Comparison of ENCODE assay signal across 15 cellular contexts in the genomic region with DNA sequence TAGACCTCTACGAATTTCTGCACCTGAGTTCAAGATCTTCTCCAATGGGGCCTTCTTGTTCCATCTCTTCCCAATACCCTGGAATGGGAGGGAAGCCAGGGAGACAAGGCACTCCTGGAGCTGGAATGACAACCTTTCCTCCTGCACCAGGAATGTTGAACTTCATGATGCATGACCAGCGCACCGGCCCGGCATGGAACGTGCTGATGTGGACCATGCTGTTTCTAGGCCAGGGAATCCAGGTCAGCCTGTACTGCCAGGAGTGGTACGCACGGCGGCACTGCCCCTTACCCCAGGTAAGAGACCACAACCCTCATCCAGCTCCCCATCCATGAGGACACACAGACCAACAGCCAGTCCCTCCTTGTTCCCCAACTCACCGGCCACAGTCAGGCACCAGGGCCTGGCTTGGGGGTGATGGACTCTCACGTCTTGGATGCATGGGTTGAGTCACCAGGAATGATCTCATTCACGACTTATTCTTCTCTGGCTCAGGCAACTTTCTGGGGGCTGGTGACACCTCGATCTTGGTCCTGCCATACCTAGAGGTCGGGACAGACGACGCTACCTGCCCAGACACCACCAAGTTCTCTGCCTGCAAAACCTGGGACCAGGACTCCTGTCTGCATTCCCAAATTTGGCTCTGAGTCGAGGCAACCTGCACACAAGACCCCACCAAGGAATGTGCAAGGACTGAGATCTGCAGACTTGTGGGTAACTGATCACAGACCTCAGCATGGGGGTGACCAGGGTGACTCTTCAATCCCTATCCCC. TPM values are rescaled to one million over a fixed set of nuclear protein-coding genes. Genes with fewer than 3 reads are reported as not detected.
DNase-seq lines count a peak whose midpoint lies in the region; ATAC-seq and TF ChIP-seq lines count a peak whose summit lies in the region.
"Had no signal": no experiment of that assay in that cellular context is flagged by ENCODE, and none has a peak within 500 bp of the region (broad histone marks: within the 10 kb centered on the region; RNA-seq: fewer than 3 reads in every experiment).

No MANE protein-coding gene starts in this region.

- POLR2A ChIA-PET in CD8-positive, alpha-beta T cell (lab: Charles Lee), result no interaction called here

- H3K27ac ChIP-seq in SK-N-MC (peak overlapping the region; percentile 67), upper lobe of right lung (no peak overlapping the region)
- no peak overlapping the region for H3K27ac ChIP-seq in CD8-positive, alpha-beta T cell (ENCODE audit: low read depth, low read length)

- no peaks in the 10 kb centered on the region for H3K27me3 ChIP-seq in upper lobe of right lung
- no peaks in the 10 kb centered on the region for H3K27me3 ChIP-seq in CD8-positive, alpha-beta T cell (ENCODE audit: insufficient read depth, low read length)

- H3K4me1 ChIP-seq in upper lobe of right lung, result no peaks in the 10 kb centered on the region
- H3K4me1 ChIP-seq in CD8-positive, alpha-beta T cell (ENCODE audit: insufficient read depth, low read length), result no peaks in the 10 kb centered on the region

- TF ChIP-seq CTCF in foreskin fibroblast (IDR thresholded peaks at IDR 0.05; ENCODE audit: low read depth, low read length) (no peak), upper lobe of right lung (IDR thresholded peaks at IDR 0.05) (no peak)
- TF ChIP-seq CTCF in CD8-positive, alpha-beta T cell (IDR thresholded peaks at IDR 0.05), result no peak

- H3K4me1 Mint-ChIP-seq in activated CD8-positive, alpha-beta memory T cell treated with anti-CD3 and anti-CD28 coated beads, Interleukin-2, amount 10 ng/mL, durations not matched to agents 7 days and 5 days, result no peaks in the 10 kb centered on the region
- no peaks in the 10 kb centered on the region for H3K4me1 Mint-ChIP-seq in CD8-positive, alpha-beta T cell (ENCODE audit: low read depth)

- CTCF ChIA-PET in activated CD8-positive, alpha-beta memory T cell treated with anti-CD3 and anti-CD28 coated beads, Interleukin-2, amount 10 ng/mL, durations not matched to agents 7 days and 5 days (lab: Charles Lee), result interaction anchor here (1.3 kb wide), 1 partner anchor 36 kb away, joined by 3 read pairs; no protein-coding TSS in a partner anchor
- CTCF ChIA-PET in CD8-positive, alpha-beta T cell (lab: Charles Lee), result no interaction called here

- DNase-seq in activated CD8-positive, alpha-beta memory T cell treated with anti-CD3 and anti-CD28 coated beads for 24 hours, result peak; percentile 52
- no peak for DNase-seq in activated CD8-positive, alpha-beta memory T cell treated with anti-CD3 and anti-CD28 coated beads, Interleukin-2, amount 10 ng/mL, durations not matched to agents 7 days and 5 days
- no peak for DNase-seq in SK-N-MC (ENCODE audit: low read depth, low spot score)
- peak; percentile 25 to 67 for DNase-seq in foreskin fibroblast
- DNase-seq in upper lobe of right lung, result no peak
- no peak for DNase-seq in HT-29 (ENCODE audit: low spot score)
- DNase-seq in CD8-positive, alpha-beta T cell, result no peak
- DNase-seq: activated CD4-positive, alpha-beta T cell treated with anti-CD3 and anti-CD28 coated beads for 4 hours; activated T-cell treated with anti-CD3 and anti-CD28 coated beads, Interleukin-2, amount 50 U/mL, for 72 hours; amniotic stem cell; NCI-H1436 treated with DMSO at 0.1 percent for 48 hours; NCI-H510A; T-helper 17 cell had no signal

- H3K9me3 ChIP-seq in SK-N-MC (ENCODE audit: low read depth, low read length), result no peaks in the 10 kb centered on the region
- H3K9me3 ChIP-seq in upper lobe of right lung, result no peaks in the 10 kb centered on the region
- H3K9me3 ChIP-seq in CD8-positive, alpha-beta T cell (ENCODE audit: low read length), result no peaks in the 10 kb centered on the region

- no peaks in the 10 kb centered on the region for H3K27me3 Mint-ChIP-seq in activated CD8-positive, alpha-beta memory T cell treated with anti-CD3 and anti-CD28 coated beads, Interleukin-2, amount 10 ng/mL, durations not matched to agents 7 days and 5 days
- H3K27me3 Mint-ChIP-seq in CD8-positive, alpha-beta T cell (ENCODE audit: low read depth), result no peaks in the 10 kb centered on the region

- H3K4me3 ChIP-seq in SK-N-MC (peak overlapping the region; percentile 11), foreskin fibroblast (ENCODE audit: low read depth in 1 of 2, low read length in 2 of 2) (no peak overlapping the region), upper lobe of right lung (no peak overlapping the region)
- no peak overlapping the region for H3K4me3 ChIP-seq in CD8-positive, alpha-beta T cell (ENCODE audit: low read depth, low read length)
- H3K4me3 ChIP-seq: smooth muscle cell had no signal

- no peak for ATAC-seq in activated CD8-positive, alpha-beta memory T cell treated with anti-CD3 and anti-CD28 coated beads, Interleukin-2, amount 10 ng/mL, durations not matched to agents 7 days and 5 days
- peak; percentile 12 for ATAC-seq in upper lobe of right lung
- ATAC-seq in HG02970 (IDR thresholded peaks at IDR 0.05; ENCODE audit: low FRiP score, unreplicated experiment), result no peak
- ATAC-seq in CD8-positive, alpha-beta T cell, result no peak
- ATAC-seq: activated T-cell treated with anti-CD3 and anti-CD28 coated beads, Interleukin-2, amount 50 U/mL, for 72 hours; T-helper 17 cell had no signal

- no peak overlapping the region for H3K9ac ChIP-seq in SK-N-MC (ENCODE audit: insufficient read length)

- no peak overlapping the region for H3K4me3 Mint-ChIP-seq in activated CD8-positive, alpha-beta memory T cell treated with anti-CD3 and anti-CD28 coated beads, Interleukin-2, amount 10 ng/mL, durations not matched to agents 7 days and 5 days
- no peak overlapping the region for H3K4me3 Mint-ChIP-seq in CD8-positive, alpha-beta T cell
- H3K4me3 Mint-ChIP-seq: activated T-cell treated with anti-CD3 and anti-CD28 coated beads, Interleukin-2, amount 50 U/mL, for 72 hours; T-helper 17 cell had no signal

- no peaks in the 10 kb centered on the region for H3K9me3 Mint-ChIP-seq in activated CD8-positive, alpha-beta memory T cell treated with anti-CD3 and anti-CD28 coated beads, Interleukin-2, amount 10 ng/mL, durations not matched to agents 7 days and 5 days (ENCODE audit: low read depth)
- no peaks in the 10 kb centered on the region for H3K9me3 Mint-ChIP-seq in CD8-positive, alpha-beta T cell
- H3K9me3 Mint-ChIP-seq: activated T-cell treated with anti-CD3 and anti-CD28 coated beads, Interleukin-2, amount 50 U/mL, for 72 hours had no signal

- H3K36me3 ChIP-seq in SK-N-MC (ENCODE audit: insufficient read depth, low read length), result no peaks in the 10 kb centered on the region
- H3K36me3 ChIP-seq in upper lobe of right lung, result no peaks in the 10 kb centered on the region
- H3K36me3 ChIP-seq in CD8-positive, alpha-beta T cell (ENCODE audit: insufficient read depth, low read length), result no peaks in the 10 kb centered on the region

- intact Hi-C loops in upper lobe of right lung (cut with DNase I), result no loop called here
- intact Hi-C loops in CD8-positive, alpha-beta T cell (cut with DNase I, micrococcal nuclease), result no loop called here

- H3K36me3 Mint-ChIP-seq in activated CD8-positive, alpha-beta memory T cell treated with anti-CD3 and anti-CD28 coated beads, Interleukin-2, amount 10 ng/mL, durations not matched to agents 7 days and 5 days, result no peaks in the 10 kb centered on the region
- H3K36me3 Mint-ChIP-seq in CD8-positive, alpha-beta T cell, result peaks cover 4% of the 10 kb centered on the region

- no peak overlapping the region for H3K27ac Mint-ChIP-seq in activated CD8-positive, alpha-beta memory T cell treated with anti-CD3 and anti-CD28 coated beads, Interleukin-2, amount 10 ng/mL, durations not matched to agents 7 days and 5 days
- H3K27ac Mint-ChIP-seq in CD8-positive, alpha-beta T cell, result no peak overlapping the region
- H3K27ac Mint-ChIP-seq: activated T-cell treated with anti-CD3 and anti-CD28 coated beads, Interleukin-2, amount 50 U/mL, for 72 hours; T-helper 17 cell had no signal

RNA-seq across cellular contexts. Expression of a gene that starts 20.5 kb away (rescaled TPM):
- 1 to 10 TPM; 1.1 to 5.9 TPM for total RNA-seq in activated CD8-positive, alpha-beta memory T cell treated with anti-CD3 and anti-CD28 coated beads, Interleukin-2, amount 10 ng/mL, durations not matched to agents 7 days and 5 days
- not detected for total RNA-seq in upper lobe of right lung
- total RNA-seq in HT-29 (2014; rRNA removed; shearing (Covaris generic)), result 0.15 and 0.23 TPM in 2 replicates
- 1 to 10 TPM; 2.5 to 2.9 TPM for total RNA-seq in CD8-positive, alpha-beta T cell
- total RNA-seq: smooth muscle cell had no signal

RNA-seq across cellular contexts. Expression of a gene that starts 26.3 kb away (rescaled TPM):
- total RNA-seq in activated CD8-positive, alpha-beta memory T cell treated with anti-CD3 and anti-CD28 coated beads, Interleukin-2, amount 10 ng/mL, durations not matched to agents 7 days and 5 days, result 1 to 10 TPM; 1.8 to 3.9 TPM
- 34.6 TPM for total RNA-seq in upper lobe of right lung
- total RNA-seq in HT-29 (2014; rRNA removed; shearing (Covaris generic)), result 394 and 417 TPM in 2 replicates
- total RNA-seq in CD8-positive, alpha-beta T cell, result 1 to 10 TPM in 1 of 2 experiments, under 1 TPM in 1; 0.58 to 1.2 TPM

RNA-seq across cellular contexts. Expression of a gene that starts 44.6 kb away (rescaled TPM):
- 10 to 100 TPM; 27.8 to 29.7 TPM for total RNA-seq in activated CD8-positive, alpha-beta memory T cell treated with anti-CD3 and anti-CD28 coated beads, Interleukin-2, amount 10 ng/mL, durations not matched to agents 7 days and 5 days
- total RNA-seq in upper lobe of right lung, result 50.4 TPM
- 27.4 and 29.0 TPM in 2 replicates for total RNA-seq in HT-29 (2014; rRNA removed; shearing (Covaris generic))
- 10 to 100 TPM; 25.1 to 25.6 TPM for total RNA-seq in CD8-positive, alpha-beta T cell

RNA-seq across cellular contexts. Expression of a gene that starts 56.8 kb away (rescaled TPM):
- total RNA-seq in activated CD8-positive, alpha-beta memory T cell treated with anti-CD3 and anti-CD28 coated beads, Interleukin-2, amount 10 ng/mL, durations not matched to agents 7 days and 5 days, result 10 to 100 TPM; 35.8 to 47.0 TPM
- total RNA-seq in upper lobe of right lung, result 46.8 TPM
- 8.1 and 8.8 TPM in 2 replicates for total RNA-seq in HT-29 (2014; rRNA removed; shearing (Covaris generic))
- 10 to 100 TPM; 24.8 to 24.9 TPM for total RNA-seq in CD8-positive, alpha-beta T cell

RNA-seq across cellular contexts. Expression of a gene that starts 57.0 kb away (rescaled TPM):
- 10 to 100 TPM; 19.6 to 28.1 TPM for total RNA-seq in activated CD8-positive, alpha-beta memory T cell treated with anti-CD3 and anti-CD28 coated beads, Interleukin-2, amount 10 ng/mL, durations not matched to agents 7 days and 5 days
- 41.7 TPM for total RNA-seq in upper lobe of right lung
- 14.7 and 16.3 TPM in 2 replicates for total RNA-seq in HT-29 (2014; rRNA removed; shearing (Covaris generic))
- 10 to 100 TPM; 28.0 to 29.6 TPM for total RNA-seq in CD8-positive, alpha-beta T cell

Comparison
In these comparisons a context has a peak if more than half of its experiments do, and no peak if none do; other contexts are left out.
1. DNase-seq: peak in activated CD8-positive, alpha-beta memory T cell treated with anti-CD3 and anti-CD28 coated beads for 24 hours (single experiment) and foreskin fibroblast (2 of 2); none in activated CD8-positive, alpha-beta memory T cell treated with anti-CD3 and anti-CD28 coated beads, Interleukin-2, amount 10 ng/mL, durations not matched to agents 7 days and 5 days (single experiment), SK-N-MC (single experiment), upper lobe of right lung (single experiment), HT-29 (single experiment) and CD8-positive, alpha-beta T cell (0 of 7).
2. RNA of a gene that starts 26.3 kb away (total RNA-seq): 394 to 417 TPM in HT-29; 34.6 TPM in upper lobe of right lung (single experiment), 1.8 to 3.9 TPM in activated CD8-positive, alpha-beta memory T cell treated with anti-CD3 and anti-CD28 coated beads, Interleukin-2, amount 10 ng/mL, durations not matched to agents 7 days and 5 days and 0.58 to 1.2 TPM in CD8-positive, alpha-beta T cell; every median in the first group is over 10 times any median in the second.